12 cellular contexts compared by ENCODE assay signal in the genomic region with DNA sequence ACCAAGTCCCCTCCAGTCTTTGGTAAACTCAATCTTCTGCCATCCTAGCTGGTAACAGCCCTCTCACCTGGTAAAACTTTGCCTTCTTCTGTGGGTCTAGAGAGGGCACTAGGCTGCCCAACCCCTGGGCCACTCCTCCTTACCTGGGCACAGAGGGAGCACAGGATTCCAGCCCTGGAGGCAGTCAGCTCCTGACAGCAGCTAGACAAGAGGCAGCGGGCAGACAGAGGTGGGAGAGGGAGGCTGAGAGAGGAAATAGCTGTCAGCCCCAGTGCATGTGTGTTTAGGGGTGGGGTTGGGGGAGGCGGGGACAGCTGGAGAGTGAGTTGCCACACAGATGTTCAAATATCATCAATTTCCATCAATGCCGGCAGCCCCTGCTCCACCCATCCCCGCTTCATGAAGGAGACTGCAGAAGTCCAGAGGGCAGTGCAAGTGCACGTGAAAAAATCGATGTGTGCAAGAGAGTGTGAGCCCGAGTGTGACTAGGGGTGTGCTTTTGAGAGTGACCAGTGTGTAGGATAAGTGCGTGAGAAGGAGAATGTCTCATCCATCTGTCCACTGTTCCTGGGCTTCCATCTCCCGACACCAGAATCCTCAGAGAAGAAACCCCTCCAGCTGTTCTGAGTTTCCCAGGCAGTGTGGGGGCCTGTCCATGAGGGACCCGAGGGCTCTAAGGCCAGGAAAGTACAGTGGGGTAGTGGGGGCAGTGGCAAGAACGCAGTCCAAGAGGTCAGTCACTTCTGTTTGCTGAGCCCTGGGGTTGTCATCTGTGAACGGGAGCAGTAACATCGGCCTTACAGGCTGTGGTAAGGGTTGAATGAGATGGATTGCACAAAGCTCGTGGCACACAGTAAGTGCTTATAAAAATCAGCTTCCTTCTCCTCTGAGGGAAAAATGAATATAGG. TPM values are rescaled to one million over a fixed set of nuclear protein-coding genes. Genes with fewer than 3 reads are reported as not detected.
DNase-seq lines count a peak whose midpoint lies in the region; ATAC-seq and TF ChIP-seq lines count a peak whose summit lies in the region.
"Had no signal": no experiment of that assay in that cellular context is flagged by ENCODE, and none has a peak within 500 bp of the region (broad histone marks: within the 10 kb centered on the region; RNA-seq: fewer than 3 reads in every experiment).

A gene (minus strand): TSS at position 225 of the 908 bp plus-strand sequence. CDS start 2,228 bp downstream, outside the sequence.

- no peak for DNase-seq in activated CD4-positive, alpha-beta T cell treated with anti-CD3 and anti-CD28 coated beads, Interleukin-2, amount 10 ng/mL, durations not matched to agents 7 days and 5 days
- DNase-seq in activated CD4-positive, alpha-beta T cell treated with anti-CD3 and anti-CD28 coated beads, Interleukin-2, amount 50 U/mL, for 4 hours = no peak
- DNase-seq in NCI-H69 (lab: John Stamatoyannopoulos, UW) = peak; percentile 85
- no peak for DNase-seq in endothelial cell (ENCODE audit: low spot score)
- DNase-seq in progenitor cell of endocrine pancreas (ENCODE audit: low spot score, unreplicated experiment) = no peak
- no peak for DNase-seq in central memory CD4-positive, alpha-beta T cell
- DNase-seq in Calu3 = no peak
- DNase-seq: NCI-H1436 treated with DMSO at 0.1 percent for 48 hours, NCI-H524 treated with DMSO at 0.1 percent for 48 hours, ovary, thyroid gland had no signal

- no peak for TF ChIP-seq CTCF in endothelial cell (IDR thresholded peaks at IDR 0.05; ENCODE audit: unreplicated experiment)
- no peak for TF ChIP-seq CTCF in progenitor cell of endocrine pancreas (IDR thresholded peaks at IDR 0.05; ENCODE audit: unreplicated experiment)
- TF ChIP-seq CTCF in Calu3 (IDR thresholded peaks at IDR 0.05; ENCODE audit: unreplicated experiment) = no peak

- CTCF ChIA-PET in activated CD4-positive, alpha-beta T cell treated with anti-CD3 and anti-CD28 coated beads, Interleukin-2, amount 10 ng/mL, durations not matched to agents 7 days and 5 days (lab: Charles Lee) = interaction anchor here (0.9 to 1.9 kb wide), 5 partner anchors 9 to 47 kb away, joined by 3 to 5 read pairs (median 4); no protein-coding TSS in a partner anchor
- CTCF ChIA-PET in Calu3 (lab: Charles Lee) = interaction anchor here (0.7 kb wide), 2 partner anchors 16 to 189 kb away, joined by 5 to 11 read pairs; no protein-coding TSS in a partner anchor

- no TSS peak for BruUV-seq in Calu3 (replicated peaks; lab: Mats Ljungman, UMichigan)

- ATAC-seq in HG03196 (IDR thresholded peaks at IDR 0.05; ENCODE audit: unreplicated experiment) = no peak

- intact Hi-C loops in Calu3 (cut with micrococcal nuclease; ENCODE audit: unreplicated experiment) = no loop called here

- no peaks in the 10 kb centered on the region for H3K27me3 Mint-ChIP-seq in activated CD4-positive, alpha-beta T cell treated with anti-CD3 and anti-CD28 coated beads, Interleukin-2, amount 10 ng/mL, durations not matched to agents 7 days and 5 days
- H3K27me3 Mint-ChIP-seq in endothelial cell (ENCODE audit: unreplicated experiment) (peaks cover 3% of the 10 kb centered on the region), progenitor cell of endocrine pancreas (peaks cover 3% of the 10 kb centered on the region), Calu3 (ENCODE audit: unreplicated experiment) (peaks cover 24% of the 10 kb centered on the region)

- H3K27ac Mint-ChIP-seq in activated CD4-positive, alpha-beta T cell treated with anti-CD3 and anti-CD28 coated beads, Interleukin-2, amount 10 ng/mL, durations not matched to agents 7 days and 5 days = no peak within 1 kb of the TSS
- peak within 1 kb of the TSS; percentile 30 for H3K27ac Mint-ChIP-seq in endothelial cell (ENCODE audit: unreplicated experiment)
- peak within 1 kb of the TSS; percentile 45 for H3K27ac Mint-ChIP-seq in progenitor cell of endocrine pancreas
- no peak within 1 kb of the TSS for H3K27ac Mint-ChIP-seq in Calu3 (ENCODE audit: unreplicated experiment)

- POLR2A ChIA-PET in activated CD4-positive, alpha-beta T cell treated with anti-CD3 and anti-CD28 coated beads, Interleukin-2, amount 10 ng/mL, durations not matched to agents 7 days and 5 days (lab: Charles Lee) = no interaction called here

- H3K9me3 Mint-ChIP-seq in activated CD4-positive, alpha-beta T cell treated with anti-CD3 and anti-CD28 coated beads, Interleukin-2, amount 10 ng/mL, durations not matched to agents 7 days and 5 days = no peaks in the 10 kb centered on the region
- H3K9me3 Mint-ChIP-seq in endothelial cell (ENCODE audit: unreplicated experiment) = no peaks in the 10 kb centered on the region
- no peaks in the 10 kb centered on the region for H3K9me3 Mint-ChIP-seq in progenitor cell of endocrine pancreas (ENCODE audit: low read depth)
- no peaks in the 10 kb centered on the region for H3K9me3 Mint-ChIP-seq in Calu3 (ENCODE audit: low read depth, unreplicated experiment)

- H3K36me3 Mint-ChIP-seq in activated CD4-positive, alpha-beta T cell treated with anti-CD3 and anti-CD28 coated beads, Interleukin-2, amount 10 ng/mL, durations not matched to agents 7 days and 5 days (ENCODE audit: low read depth) = peaks cover 3% of the 10 kb centered on the region
- H3K36me3 Mint-ChIP-seq in endothelial cell (ENCODE audit: low read depth, unreplicated experiment) (peaks cover 1% of the 10 kb centered on the region), progenitor cell of endocrine pancreas (ENCODE audit: insufficient read depth) (no peaks in the 10 kb centered on the region), Calu3 (ENCODE audit: insufficient read depth, unreplicated experiment) (peaks cover 21% of the 10 kb centered on the region)

- H3K4me1 Mint-ChIP-seq in activated CD4-positive, alpha-beta T cell treated with anti-CD3 and anti-CD28 coated beads, Interleukin-2, amount 10 ng/mL, durations not matched to agents 7 days and 5 days = peaks cover 31% of the 10 kb centered on the region
- H3K4me1 Mint-ChIP-seq in endothelial cell (ENCODE audit: unreplicated experiment) (peaks cover 12% of the 10 kb centered on the region), progenitor cell of endocrine pancreas (ENCODE audit: low read depth) (peaks cover 10% of the 10 kb centered on the region), Calu3 (ENCODE audit: low read depth, unreplicated experiment) (peaks cover 9% of the 10 kb centered on the region)

- H3K4me3 Mint-ChIP-seq in activated CD4-positive, alpha-beta T cell treated with anti-CD3 and anti-CD28 coated beads, Interleukin-2, amount 10 ng/mL, durations not matched to agents 7 days and 5 days = peak within 1 kb of the TSS; percentile 46
- H3K4me3 Mint-ChIP-seq in endothelial cell (ENCODE audit: unreplicated experiment) = no peak within 1 kb of the TSS
- H3K4me3 Mint-ChIP-seq in progenitor cell of endocrine pancreas (ENCODE audit: low read depth) = peak within 1 kb of the TSS; percentile 9
- H3K4me3 Mint-ChIP-seq in Calu3 (ENCODE audit: low read depth, unreplicated experiment) = no peak within 1 kb of the TSS

RNA-seq across cellular contexts. Expression of the gene that starts here (rescaled TPM):
- 1 to 10 TPM; 1.3 to 1.4 TPM for total RNA-seq in activated CD4-positive, alpha-beta T cell treated with anti-CD3 and anti-CD28 coated beads, Interleukin-2, amount 10 ng/mL, durations not matched to agents 7 days and 5 days
- total RNA-seq in endothelial cell (ENCODE audit: unreplicated experiment) (not detected), progenitor cell of endocrine pancreas (2.0 and 2.2 TPM in 2 replicates), Calu3 (2022) (0.29 and 0.31 TPM in 2 replicates)

Comparison
In these comparisons a context has a peak if more than half of its experiments do, and no peak if none do; other contexts are left out.
1. H3K27ac Mint-ChIP-seq: peak in endothelial cell (single experiment) and progenitor cell of endocrine pancreas (single experiment); none in activated CD4-positive, alpha-beta T cell treated with anti-CD3 and anti-CD28 coated beads, Interleukin-2, amount 10 ng/mL, durations not matched to agents 7 days and 5 days (single experiment) and Calu3 (single experiment).
2. H3K4me3 Mint-ChIP-seq: peak in activated CD4-positive, alpha-beta T cell treated with anti-CD3 and anti-CD28 coated beads, Interleukin-2, amount 10 ng/mL, durations not matched to agents 7 days and 5 days (single experiment) and progenitor cell of endocrine pancreas (single experiment); none in endothelial cell (single experiment) and Calu3 (single experiment).